Comparison of ENCODE assay signal across 1 cellular context in genomic region chr22:42994917-42995562, GRCh38.
TF ChIP-seq lines count a peak whose summit lies in the region.

No MANE protein-coding gene starts in this region.

TF ChIP-seq in HepG2, 621 proteins besides CTCF, POLR2A, EP300 and RAD21 (continued from another document and continues in another):
- TF ChIP-seq, protein P1, sequence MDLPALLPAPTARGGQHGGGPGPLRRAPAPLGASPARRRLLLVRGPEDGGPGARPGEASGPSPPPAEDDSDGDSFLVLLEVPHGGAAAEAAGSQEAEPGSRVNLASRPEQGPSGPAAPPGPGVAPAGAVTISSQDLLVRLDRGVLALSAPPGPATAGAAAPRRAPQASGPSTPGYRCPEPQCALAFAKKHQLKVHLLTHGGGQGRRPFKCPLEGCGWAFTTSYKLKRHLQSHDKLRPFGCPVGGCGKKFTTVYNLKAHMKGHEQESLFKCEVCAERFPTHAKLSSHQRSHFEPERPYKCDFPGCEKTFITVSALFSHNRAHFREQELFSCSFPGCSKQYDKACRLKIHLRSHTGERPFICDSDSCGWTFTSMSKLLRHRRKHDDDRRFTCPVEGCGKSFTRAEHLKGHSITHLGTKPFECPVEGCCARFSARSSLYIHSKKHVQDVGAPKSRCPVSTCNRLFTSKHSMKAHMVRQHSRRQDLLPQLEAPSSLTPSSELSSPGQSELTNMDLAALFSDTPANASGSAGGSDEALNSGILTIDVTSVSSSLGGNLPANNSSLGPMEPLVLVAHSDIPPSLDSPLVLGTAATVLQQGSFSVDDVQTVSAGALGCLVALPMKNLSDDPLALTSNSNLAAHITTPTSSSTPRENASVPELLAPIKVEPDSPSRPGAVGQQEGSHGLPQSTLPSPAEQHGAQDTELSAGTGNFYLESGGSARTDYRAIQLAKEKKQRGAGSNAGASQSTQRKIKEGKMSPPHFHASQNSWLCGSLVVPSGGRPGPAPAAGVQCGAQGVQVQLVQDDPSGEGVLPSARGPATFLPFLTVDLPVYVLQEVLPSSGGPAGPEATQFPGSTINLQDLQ (CRISPR knock-in tag; IDR thresholded peaks at IDR 0.05), result no peak
- TF ChIP-seq RBM39 (IDR thresholded peaks at IDR 0.05; ENCODE audit: low read depth, low read length, poor library complexity, severe bottlenecking) (no peak), TMF1 (CRISPR knock-in tag; IDR thresholded peaks at IDR 0.05; ENCODE audit: low read depth) (no peak), EZH2 (conservative IDR thresholded peaks at IDR 0.05; ENCODE audit: low read depth, low read length) (no peak), NFKB2 (CRISPR knock-in tag; IDR thresholded peaks at IDR 0.05; ENCODE audit: borderline replicate concordance) (no peak), SIN3A (IDR thresholded peaks at IDR 0.05; ENCODE audit: borderline replicate concordance, low read depth, low read length) (peak; percentile 30; the same call in 1 of the 2 replicates), ZNF253 (CRISPR knock-in tag; IDR thresholded peaks at IDR 0.05; ENCODE audit: borderline replicate concordance) (no peak), MIER3 (CRISPR knock-in tag; IDR thresholded peaks at IDR 0.05; ENCODE audit: borderline replicate concordance) (0 out of 2 replicates have a peak, but pooled peaks have one; percentile 34), ISX (CRISPR knock-in tag; conservative IDR thresholded peaks at IDR 0.05) (no peak), HDAC2 (CRISPR knock-in tag; IDR thresholded peaks at IDR 0.05) (peak; percentile 74; the same call in 1 of the 2 replicates), ZBTB7B (CRISPR knock-in tag; IDR thresholded peaks at IDR 0.05) (peak; percentile 58), THAP8 (CRISPR knock-in tag; IDR thresholded peaks at IDR 0.05; ENCODE audit: borderline replicate concordance) (no peak), TEAD2 (CRISPR knock-in tag; IDR thresholded peaks at IDR 0.05) (no peak), KAT2B (IDR thresholded peaks at IDR 0.05; ENCODE audit: borderline replicate concordance, low read depth, low read length) (no peak), ZNF18 (CRISPR knock-in tag; IDR thresholded peaks at IDR 0.05; ENCODE audit: insufficient replicate concordance) (no peak), TFDP1 (CRISPR knock-in tag; IDR thresholded peaks at IDR 0.05; ENCODE audit: borderline replicate concordance) (no peak), THAP11 (CRISPR knock-in tag; IDR thresholded peaks at IDR 0.05) (peak; percentile 77), ZNF530 (CRISPR knock-in tag; IDR thresholded peaks at IDR 0.05; ENCODE audit: low read depth) (no peak), NPAS2 (CRISPR knock-in tag; IDR thresholded peaks at IDR 0.05; ENCODE audit: borderline replicate concordance) (no peak), ZNF136 (CRISPR knock-in tag; IDR thresholded peaks at IDR 0.05; ENCODE audit: low read depth) (no peak), LRRFIP1 (CRISPR knock-in tag; conservative IDR thresholded peaks at IDR 0.05) (no peak), DMAP1 (CRISPR knock-in tag; IDR thresholded peaks at IDR 0.05) (no peak), MTA1 (CRISPR knock-in tag; IDR thresholded peaks at IDR 0.05; ENCODE audit: borderline replicate concordance) (peak; percentile 31), ZNF292 (CRISPR knock-in tag; IDR thresholded peaks at IDR 0.05; ENCODE audit: borderline replicate concordance, low read depth) (peak; percentile 85; the same call in 1 of the 2 replicates), ZBTB38 (CRISPR knock-in tag; IDR thresholded peaks at IDR 0.05) (no peak), MLLT10 (CRISPR knock-in tag; IDR thresholded peaks at IDR 0.05) (no peak), REPIN1 (CRISPR knock-in tag; IDR thresholded peaks at IDR 0.05; ENCODE audit: borderline replicate concordance, low read depth) (no peak; the same call in 1 of the 2 replicates), RFXAP (CRISPR knock-in tag; IDR thresholded peaks at IDR 0.05; ENCODE audit: borderline replicate concordance) (peak; percentile 46; the same call in 1 of the 2 replicates), AKAP8 (CRISPR knock-in tag; IDR thresholded peaks at IDR 0.05) (no peak), GTF3A (CRISPR knock-in tag; conservative IDR thresholded peaks at IDR 0.05) (no peak), DR1 (CRISPR knock-in tag; IDR thresholded peaks at IDR 0.05) (peak; percentile 55; the same call in 1 of the 2 replicates), ZFP82 (CRISPR knock-in tag; IDR thresholded peaks at IDR 0.05; ENCODE audit: borderline replicate concordance) (no peak), MTF1 (CRISPR knock-in tag; IDR thresholded peaks at IDR 0.05) (no peak), ZNF3 (CRISPR knock-in tag; IDR thresholded peaks at IDR 0.05) (no peak), ZNF816 (CRISPR knock-in tag; IDR thresholded peaks at IDR 0.05; ENCODE audit: borderline replicate concordance) (no peak), HMG20B (CRISPR knock-in tag; conservative IDR thresholded peaks at IDR 0.05) (peak; percentile 74), FOSL2 (CRISPR knock-in tag; IDR thresholded peaks at IDR 0.05) (peak; percentile 83)
- TF ChIP-seq, protein P2, sequence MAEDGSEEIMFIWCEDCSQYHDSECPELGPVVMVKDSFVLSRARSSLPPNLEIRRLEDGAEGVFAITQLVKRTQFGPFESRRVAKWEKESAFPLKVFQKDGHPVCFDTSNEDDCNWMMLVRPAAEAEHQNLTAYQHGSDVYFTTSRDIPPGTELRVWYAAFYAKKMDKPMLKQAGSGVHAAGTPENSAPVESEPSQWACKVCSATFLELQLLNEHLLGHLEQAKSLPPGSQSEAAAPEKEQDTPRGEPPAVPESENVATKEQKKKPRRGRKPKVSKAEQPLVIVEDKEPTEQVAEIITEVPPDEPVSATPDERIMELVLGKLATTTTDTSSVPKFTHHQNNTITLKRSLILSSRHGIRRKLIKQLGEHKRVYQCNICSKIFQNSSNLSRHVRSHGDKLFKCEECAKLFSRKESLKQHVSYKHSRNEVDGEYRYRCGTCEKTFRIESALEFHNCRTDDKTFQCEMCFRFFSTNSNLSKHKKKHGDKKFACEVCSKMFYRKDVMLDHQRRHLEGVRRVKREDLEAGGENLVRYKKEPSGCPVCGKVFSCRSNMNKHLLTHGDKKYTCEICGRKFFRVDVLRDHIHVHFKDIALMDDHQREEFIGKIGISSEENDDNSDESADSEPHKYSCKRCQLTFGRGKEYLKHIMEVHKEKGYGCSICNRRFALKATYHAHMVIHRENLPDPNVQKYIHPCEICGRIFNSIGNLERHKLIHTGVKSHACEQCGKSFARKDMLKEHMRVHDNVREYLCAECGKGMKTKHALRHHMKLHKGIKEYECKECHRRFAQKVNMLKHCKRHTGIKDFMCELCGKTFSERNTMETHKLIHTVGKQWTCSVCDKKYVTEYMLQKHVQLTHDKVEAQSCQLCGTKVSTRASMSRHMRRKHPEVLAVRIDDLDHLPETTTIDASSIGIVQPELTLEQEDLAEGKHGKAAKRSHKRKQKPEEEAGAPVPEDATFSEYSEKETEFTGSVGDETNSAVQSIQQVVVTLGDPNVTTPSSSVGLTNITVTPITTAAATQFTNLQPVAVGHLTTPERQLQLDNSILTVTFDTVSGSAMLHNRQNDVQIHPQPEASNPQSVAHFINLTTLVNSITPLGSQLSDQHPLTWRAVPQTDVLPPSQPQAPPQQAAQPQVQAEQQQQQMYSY (CRISPR knock-in tag; IDR thresholded peaks at IDR 0.05), result no peak
- TF ChIP-seq, protein P3, sequence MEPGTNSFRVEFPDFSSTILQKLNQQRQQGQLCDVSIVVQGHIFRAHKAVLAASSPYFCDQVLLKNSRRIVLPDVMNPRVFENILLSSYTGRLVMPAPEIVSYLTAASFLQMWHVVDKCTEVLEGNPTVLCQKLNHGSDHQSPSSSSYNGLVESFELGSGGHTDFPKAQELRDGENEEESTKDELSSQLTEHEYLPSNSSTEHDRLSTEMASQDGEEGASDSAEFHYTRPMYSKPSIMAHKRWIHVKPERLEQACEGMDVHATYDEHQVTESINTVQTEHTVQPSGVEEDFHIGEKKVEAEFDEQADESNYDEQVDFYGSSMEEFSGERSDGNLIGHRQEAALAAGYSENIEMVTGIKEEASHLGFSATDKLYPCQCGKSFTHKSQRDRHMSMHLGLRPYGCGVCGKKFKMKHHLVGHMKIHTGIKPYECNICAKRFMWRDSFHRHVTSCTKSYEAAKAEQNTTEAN (CRISPR knock-in tag; conservative IDR thresholded peaks at IDR 0.05), result 0 out of 2 replicates have a peak, but pooled peaks have one; percentile 58
- TF ChIP-seq, protein P4, sequence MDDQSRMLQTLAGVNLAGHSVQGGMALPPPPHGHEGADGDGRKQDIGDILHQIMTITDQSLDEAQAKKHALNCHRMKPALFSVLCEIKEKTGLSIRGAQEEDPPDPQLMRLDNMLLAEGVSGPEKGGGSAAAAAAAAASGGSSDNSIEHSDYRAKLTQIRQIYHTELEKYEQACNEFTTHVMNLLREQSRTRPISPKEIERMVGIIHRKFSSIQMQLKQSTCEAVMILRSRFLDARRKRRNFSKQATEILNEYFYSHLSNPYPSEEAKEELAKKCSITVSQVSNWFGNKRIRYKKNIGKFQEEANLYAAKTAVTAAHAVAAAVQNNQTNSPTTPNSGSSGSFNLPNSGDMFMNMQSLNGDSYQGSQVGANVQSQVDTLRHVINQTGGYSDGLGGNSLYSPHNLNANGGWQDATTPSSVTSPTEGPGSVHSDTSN (CRISPR knock-in tag; IDR thresholded peaks at IDR 0.05; ENCODE audit: borderline replicate concordance), result no peak
- TF ChIP-seq, protein P5, sequence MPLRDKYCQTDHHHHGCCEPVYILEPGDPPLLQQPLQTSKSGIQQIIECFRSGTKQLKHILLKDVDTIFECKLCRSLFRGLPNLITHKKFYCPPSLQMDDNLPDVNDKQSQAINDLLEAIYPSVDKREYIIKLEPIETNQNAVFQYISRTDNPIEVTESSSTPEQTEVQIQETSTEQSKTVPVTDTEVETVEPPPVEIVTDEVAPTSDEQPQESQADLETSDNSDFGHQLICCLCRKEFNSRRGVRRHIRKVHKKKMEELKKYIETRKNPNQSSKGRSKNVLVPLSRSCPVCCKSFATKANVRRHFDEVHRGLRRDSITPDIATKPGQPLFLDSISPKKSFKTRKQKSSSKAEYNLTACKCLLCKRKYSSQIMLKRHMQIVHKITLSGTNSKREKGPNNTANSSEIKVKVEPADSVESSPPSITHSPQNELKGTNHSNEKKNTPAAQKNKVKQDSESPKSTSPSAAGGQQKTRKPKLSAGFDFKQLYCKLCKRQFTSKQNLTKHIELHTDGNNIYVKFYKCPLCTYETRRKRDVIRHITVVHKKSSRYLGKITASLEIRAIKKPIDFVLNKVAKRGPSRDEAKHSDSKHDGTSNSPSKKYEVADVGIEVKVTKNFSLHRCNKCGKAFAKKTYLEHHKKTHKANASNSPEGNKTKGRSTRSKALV (CRISPR knock-in tag; IDR thresholded peaks at IDR 0.05), result no peak
- TF ChIP-seq, protein P6, sequence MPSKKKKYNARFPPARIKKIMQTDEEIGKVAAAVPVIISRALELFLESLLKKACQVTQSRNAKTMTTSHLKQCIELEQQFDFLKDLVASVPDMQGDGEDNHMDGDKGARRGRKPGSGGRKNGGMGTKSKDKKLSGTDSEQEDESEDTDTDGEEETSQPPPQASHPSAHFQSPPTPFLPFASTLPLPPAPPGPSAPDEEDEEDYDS (CRISPR knock-in tag; IDR thresholded peaks at IDR 0.05), result peak; percentile 57; the same call in 1 of the 2 replicates
- TF ChIP-seq, protein P7, sequence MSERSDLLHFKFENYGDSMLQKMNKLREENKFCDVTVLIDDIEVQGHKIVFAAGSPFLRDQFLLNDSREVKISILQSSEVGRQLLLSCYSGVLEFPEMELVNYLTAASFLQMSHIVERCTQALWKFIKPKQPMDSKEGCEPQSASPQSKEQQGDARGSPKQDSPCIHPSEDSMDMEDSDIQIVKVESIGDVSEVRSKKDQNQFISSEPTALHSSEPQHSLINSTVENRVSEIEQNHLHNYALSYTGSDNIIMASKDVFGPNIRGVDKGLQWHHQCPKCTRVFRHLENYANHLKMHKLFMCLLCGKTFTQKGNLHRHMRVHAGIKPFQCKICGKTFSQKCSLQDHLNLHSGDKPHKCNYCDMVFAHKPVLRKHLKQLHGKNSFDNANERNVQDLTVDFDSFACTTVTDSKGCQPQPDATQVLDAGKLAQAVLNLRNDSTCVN (CRISPR knock-in tag; IDR thresholded peaks at IDR 0.05; ENCODE audit: borderline replicate concordance), result peak; percentile 91; the same call in 1 of the 2 replicates
